1 cellular context compared by ENCODE assay signal in the genomic region with DNA sequence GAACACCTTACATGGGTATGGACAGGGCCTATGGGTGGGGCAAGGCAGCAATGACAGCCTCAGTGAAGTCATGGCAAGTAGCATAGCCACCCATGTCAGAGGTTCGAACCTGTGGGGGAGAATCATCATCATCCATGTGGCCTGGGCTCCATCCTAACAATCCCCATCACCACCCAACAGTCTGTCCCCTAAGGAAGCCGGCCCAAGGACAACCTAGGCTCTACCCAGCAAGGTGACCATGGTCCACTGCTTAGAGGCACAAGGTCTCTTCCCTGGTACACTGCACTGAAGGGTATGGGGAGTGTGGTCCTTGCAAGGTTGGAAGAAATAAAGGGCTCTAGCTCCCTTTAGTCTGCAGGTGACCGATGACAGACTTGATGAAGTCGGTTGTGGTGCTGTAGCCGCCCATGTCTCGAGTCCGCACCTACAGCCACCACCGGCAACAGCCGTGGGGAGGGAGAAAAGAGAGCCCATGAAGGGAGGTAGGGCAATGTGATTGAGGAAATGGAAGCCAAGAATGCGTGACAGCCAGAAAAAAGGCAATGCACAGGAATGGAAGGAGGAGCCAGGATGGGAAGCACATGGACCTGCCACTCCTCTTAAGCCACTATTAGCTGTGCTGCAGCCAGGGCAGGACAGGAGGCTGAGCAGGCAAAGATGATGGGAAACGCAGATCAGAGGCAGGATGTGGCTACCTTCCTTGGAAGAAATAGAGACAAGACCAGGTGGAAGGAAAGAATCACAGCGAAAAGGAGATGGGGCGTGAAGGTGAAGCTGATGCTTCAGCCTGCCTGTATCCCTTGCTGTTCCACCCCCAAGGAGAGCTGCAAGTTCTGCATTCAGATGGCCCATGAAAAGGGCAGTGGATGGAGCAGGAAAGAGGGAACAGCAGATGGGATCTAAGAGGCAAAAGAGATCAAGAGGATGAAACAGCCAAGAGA.
TF ChIP-seq lines count a peak whose summit lies in the region.

No MANE protein-coding gene starts in this region.

TF ChIP-seq in HepG2, 621 proteins besides CTCF, POLR2A, EP300 and RAD21 (continued from another document and continues in another):
- TF ChIP-seq, protein P1, sequence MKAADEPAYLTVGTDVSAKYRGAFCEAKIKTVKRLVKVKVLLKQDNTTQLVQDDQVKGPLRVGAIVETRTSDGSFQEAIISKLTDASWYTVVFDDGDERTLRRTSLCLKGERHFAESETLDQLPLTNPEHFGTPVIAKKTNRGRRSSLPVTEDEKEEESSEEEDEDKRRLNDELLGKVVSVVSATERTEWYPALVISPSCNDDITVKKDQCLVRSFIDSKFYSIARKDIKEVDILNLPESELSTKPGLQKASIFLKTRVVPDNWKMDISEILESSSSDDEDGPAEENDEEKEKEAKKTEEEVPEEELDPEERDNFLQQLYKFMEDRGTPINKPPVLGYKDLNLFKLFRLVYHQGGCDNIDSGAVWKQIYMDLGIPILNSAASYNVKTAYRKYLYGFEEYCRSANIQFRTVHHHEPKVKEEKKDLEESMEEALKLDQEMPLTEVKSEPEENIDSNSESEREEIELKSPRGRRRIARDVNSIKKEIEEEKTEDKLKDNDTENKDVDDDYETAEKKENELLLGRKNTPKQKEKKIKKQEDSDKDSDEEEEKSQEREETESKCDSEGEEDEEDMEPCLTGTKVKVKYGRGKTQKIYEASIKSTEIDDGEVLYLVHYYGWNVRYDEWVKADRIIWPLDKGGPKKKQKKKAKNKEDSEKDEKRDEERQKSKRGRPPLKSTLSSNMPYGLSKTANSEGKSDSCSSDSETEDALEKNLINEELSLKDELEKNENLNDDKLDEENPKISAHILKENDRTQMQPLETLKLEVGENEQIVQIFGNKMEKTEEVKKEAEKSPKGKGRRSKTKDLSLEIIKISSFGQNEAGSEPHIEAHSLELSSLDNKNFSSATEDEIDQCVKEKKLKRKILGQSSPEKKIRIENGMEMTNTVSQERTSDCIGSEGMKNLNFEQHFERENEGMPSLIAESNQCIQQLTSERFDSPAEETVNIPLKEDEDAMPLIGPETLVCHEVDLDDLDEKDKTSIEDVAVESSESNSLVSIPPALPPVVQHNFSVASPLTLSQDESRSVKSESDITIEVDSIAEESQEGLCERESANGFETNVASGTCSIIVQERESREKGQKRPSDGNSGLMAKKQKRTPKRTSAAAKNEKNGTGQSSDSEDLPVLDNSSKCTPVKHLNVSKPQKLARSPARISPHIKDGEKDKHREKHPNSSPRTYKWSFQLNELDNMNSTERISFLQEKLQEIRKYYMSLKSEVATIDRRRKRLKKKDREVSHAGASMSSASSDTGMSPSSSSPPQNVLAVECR (CRISPR knock-in tag; IDR thresholded peaks at IDR 0.05; ENCODE audit: borderline replicate concordance) = 0 out of 2 replicates have a peak, but pooled peaks have one; percentile 19
- TF ChIP-seq FOXC1 (CRISPR knock-in tag; IDR thresholded peaks at IDR 0.05; ENCODE audit: borderline replicate concordance) (0 out of 2 replicates have a peak, but pooled peaks have one; percentile 42), SALL1 (CRISPR knock-in tag; IDR thresholded peaks at IDR 0.05) (peak; percentile 38; the same call in 1 of the 2 replicates), SRY (CRISPR knock-in tag; IDR thresholded peaks at IDR 0.05) (0 out of 2 replicates have a peak, but pooled peaks have one; percentile 49), ZNF589 (CRISPR knock-in tag; conservative IDR thresholded peaks at IDR 0.05) (0 out of 2 replicates have a peak, but pooled peaks have one; percentile 47), CAMTA2 (CRISPR knock-in tag; IDR thresholded peaks at IDR 0.05; ENCODE audit: borderline replicate concordance) (0 out of 2 replicates have a peak, but pooled peaks have one; percentile 3), SRSF1 (optimal IDR thresholded peaks at IDR 0.05; ENCODE audit: low read depth, low read length) (no peak), ZNF282 (IDR thresholded peaks at IDR 0.05; ENCODE audit: partially characterized antibody) (no peak), ZNF101 (CRISPR knock-in tag; IDR thresholded peaks at IDR 0.05; ENCODE audit: borderline replicate concordance, low read depth) (0 out of 2 replicates have a peak, but pooled peaks have one; percentile 34), ZNF746 (CRISPR knock-in tag; IDR thresholded peaks at IDR 0.05) (0 out of 2 replicates have a peak, but pooled peaks have one; percentile 23), POLR2AphosphoS2 (IDR thresholded peaks at IDR 0.05; ENCODE audit: low read depth, low read length) (peak; percentile 98; the same call in 1 of the 2 replicates), ZNF605 (CRISPR knock-in tag; IDR thresholded peaks at IDR 0.05) (0 out of 2 replicates have a peak, but pooled peaks have one; percentile 42), AGO1 (IDR thresholded peaks at IDR 0.05; ENCODE audit: low read depth, low read length, poor library complexity, severe bottlenecking) (peak; percentile 85), TCF7 (IDR thresholded peaks at IDR 0.05; ENCODE audit: low read depth) (no peak), FIP1L1 (IDR thresholded peaks at IDR 0.05; ENCODE audit: borderline replicate concordance, insufficient read depth, low read depth, low read length) (peak; percentile 77; the same call in 1 of the 2 replicates), POLR2G (IDR thresholded peaks at IDR 0.05; ENCODE audit: low read depth, low read length) (peak; percentile 88), ZNF333 (CRISPR knock-in tag; IDR thresholded peaks at IDR 0.05; ENCODE audit: borderline replicate concordance) (no peak), HNRNPH1 (optimal IDR thresholded peaks at IDR 0.05; ENCODE audit: low read depth, low read length) (peak; percentile 38), NRL (CRISPR knock-in tag; IDR thresholded peaks at IDR 0.05; ENCODE audit: borderline replicate concordance) (peak; percentile 61; the same call in 1 of the 2 replicates), BRCA1 (CRISPR knock-in tag; IDR thresholded peaks at IDR 0.05) (no peak), RBM39 (IDR thresholded peaks at IDR 0.05; ENCODE audit: low read depth, low read length, poor library complexity, severe bottlenecking) (peak; percentile 55), ZBTB7A (CRISPR knock-in tag; IDR thresholded peaks at IDR 0.05) (0 out of 2 replicates have a peak, but pooled peaks have one; percentile 8), NR2F2 (IDR thresholded peaks at IDR 0.05; ENCODE audit: borderline replicate concordance, low read depth) (no peak), ZNF235 (CRISPR knock-in tag; IDR thresholded peaks at IDR 0.05; ENCODE audit: borderline replicate concordance) (no peak), AGO2 (optimal IDR thresholded peaks at IDR 0.05; ENCODE audit: low read depth, low read length) (peak; percentile 96), GZF1 (CRISPR knock-in tag; IDR thresholded peaks at IDR 0.05) (no peak), HNRNPL (IDR thresholded peaks at IDR 0.05; ENCODE audit: low read depth, low read length) (no peak), ZNF143 (CRISPR knock-in tag; IDR thresholded peaks at IDR 0.05) (peak; percentile 4), IRF2 (CRISPR knock-in tag; IDR thresholded peaks at IDR 0.05) (no peak), SAFB2 (CRISPR knock-in tag; IDR thresholded peaks at IDR 0.05; ENCODE audit: borderline replicate concordance, low read depth) (peak; percentile 43; the same call in 1 of the 2 replicates), NFIB (CRISPR knock-in tag; IDR thresholded peaks at IDR 0.05; ENCODE audit: borderline replicate concordance) (0 out of 2 replicates have a peak, but pooled peaks have one; percentile 86), NCOA5 (CRISPR knock-in tag; IDR thresholded peaks at IDR 0.05) (peak; percentile 59; the same call in 1 of the 2 replicates), ZFP36 (IDR thresholded peaks at IDR 0.05; ENCODE audit: borderline replicate concordance, low read depth, low read length, partially characterized antibody) (no peak), ZNF841 (CRISPR knock-in tag; IDR thresholded peaks at IDR 0.05; ENCODE audit: borderline replicate concordance) (0 out of 2 replicates have a peak, but pooled peaks have one; percentile 69), BORCS8-MEF2B (CRISPR knock-in tag; IDR thresholded peaks at IDR 0.05) (peak; percentile 30; the same call in 1 of the 2 replicates), ZNF121 (CRISPR knock-in tag; IDR thresholded peaks at IDR 0.05) (no peak)
- TF ChIP-seq, protein P2, sequence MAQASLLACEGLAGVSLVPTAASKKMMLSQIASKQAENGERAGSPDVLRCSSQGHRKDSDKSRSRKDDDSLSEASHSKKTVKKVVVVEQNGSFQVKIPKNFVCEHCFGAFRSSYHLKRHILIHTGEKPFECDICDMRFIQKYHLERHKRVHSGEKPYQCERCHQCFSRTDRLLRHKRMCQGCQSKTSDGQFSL (CRISPR knock-in tag; IDR thresholded peaks at IDR 0.05) = peak; percentile 71; the same call in 1 of the 2 replicates
- TF ChIP-seq, protein P3, sequence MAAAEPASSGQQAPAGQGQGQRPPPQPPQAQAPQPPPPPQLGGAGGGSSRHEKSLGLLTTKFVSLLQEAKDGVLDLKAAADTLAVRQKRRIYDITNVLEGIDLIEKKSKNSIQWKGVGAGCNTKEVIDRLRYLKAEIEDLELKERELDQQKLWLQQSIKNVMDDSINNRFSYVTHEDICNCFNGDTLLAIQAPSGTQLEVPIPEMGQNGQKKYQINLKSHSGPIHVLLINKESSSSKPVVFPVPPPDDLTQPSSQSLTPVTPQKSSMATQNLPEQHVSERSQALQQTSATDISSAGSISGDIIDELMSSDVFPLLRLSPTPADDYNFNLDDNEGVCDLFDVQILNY (CRISPR knock-in tag; conservative IDR thresholded peaks at IDR 0.05) = no peak
- TF ChIP-seq, protein P4, sequence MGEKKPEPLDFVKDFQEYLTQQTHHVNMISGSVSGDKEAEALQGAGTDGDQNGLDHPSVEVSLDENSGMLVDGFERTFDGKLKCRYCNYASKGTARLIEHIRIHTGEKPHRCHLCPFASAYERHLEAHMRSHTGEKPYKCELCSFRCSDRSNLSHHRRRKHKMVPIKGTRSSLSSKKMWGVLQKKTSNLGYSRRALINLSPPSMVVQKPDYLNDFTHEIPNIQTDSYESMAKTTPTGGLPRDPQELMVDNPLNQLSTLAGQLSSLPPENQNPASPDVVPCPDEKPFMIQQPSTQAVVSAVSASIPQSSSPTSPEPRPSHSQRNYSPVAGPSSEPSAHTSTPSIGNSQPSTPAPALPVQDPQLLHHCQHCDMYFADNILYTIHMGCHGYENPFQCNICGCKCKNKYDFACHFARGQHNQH (CRISPR knock-in tag; IDR thresholded peaks at IDR 0.05) = 0 out of 2 replicates have a peak, but pooled peaks have one; percentile 21
- TF ChIP-seq, protein P5, sequence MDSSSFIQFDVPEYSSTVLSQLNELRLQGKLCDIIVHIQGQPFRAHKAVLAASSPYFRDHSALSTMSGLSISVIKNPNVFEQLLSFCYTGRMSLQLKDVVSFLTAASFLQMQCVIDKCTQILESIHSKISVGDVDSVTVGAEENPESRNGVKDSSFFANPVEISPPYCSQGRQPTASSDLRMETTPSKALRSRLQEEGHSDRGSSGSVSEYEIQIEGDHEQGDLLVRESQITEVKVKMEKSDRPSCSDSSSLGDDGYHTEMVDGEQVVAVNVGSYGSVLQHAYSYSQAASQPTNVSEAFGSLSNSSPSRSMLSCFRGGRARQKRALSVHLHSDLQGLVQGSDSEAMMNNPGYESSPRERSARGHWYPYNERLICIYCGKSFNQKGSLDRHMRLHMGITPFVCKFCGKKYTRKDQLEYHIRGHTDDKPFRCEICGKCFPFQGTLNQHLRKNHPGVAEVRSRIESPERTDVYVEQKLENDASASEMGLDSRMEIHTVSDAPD (CRISPR knock-in tag; IDR thresholded peaks at IDR 0.05) = no peak
- TF ChIP-seq, protein P6, sequence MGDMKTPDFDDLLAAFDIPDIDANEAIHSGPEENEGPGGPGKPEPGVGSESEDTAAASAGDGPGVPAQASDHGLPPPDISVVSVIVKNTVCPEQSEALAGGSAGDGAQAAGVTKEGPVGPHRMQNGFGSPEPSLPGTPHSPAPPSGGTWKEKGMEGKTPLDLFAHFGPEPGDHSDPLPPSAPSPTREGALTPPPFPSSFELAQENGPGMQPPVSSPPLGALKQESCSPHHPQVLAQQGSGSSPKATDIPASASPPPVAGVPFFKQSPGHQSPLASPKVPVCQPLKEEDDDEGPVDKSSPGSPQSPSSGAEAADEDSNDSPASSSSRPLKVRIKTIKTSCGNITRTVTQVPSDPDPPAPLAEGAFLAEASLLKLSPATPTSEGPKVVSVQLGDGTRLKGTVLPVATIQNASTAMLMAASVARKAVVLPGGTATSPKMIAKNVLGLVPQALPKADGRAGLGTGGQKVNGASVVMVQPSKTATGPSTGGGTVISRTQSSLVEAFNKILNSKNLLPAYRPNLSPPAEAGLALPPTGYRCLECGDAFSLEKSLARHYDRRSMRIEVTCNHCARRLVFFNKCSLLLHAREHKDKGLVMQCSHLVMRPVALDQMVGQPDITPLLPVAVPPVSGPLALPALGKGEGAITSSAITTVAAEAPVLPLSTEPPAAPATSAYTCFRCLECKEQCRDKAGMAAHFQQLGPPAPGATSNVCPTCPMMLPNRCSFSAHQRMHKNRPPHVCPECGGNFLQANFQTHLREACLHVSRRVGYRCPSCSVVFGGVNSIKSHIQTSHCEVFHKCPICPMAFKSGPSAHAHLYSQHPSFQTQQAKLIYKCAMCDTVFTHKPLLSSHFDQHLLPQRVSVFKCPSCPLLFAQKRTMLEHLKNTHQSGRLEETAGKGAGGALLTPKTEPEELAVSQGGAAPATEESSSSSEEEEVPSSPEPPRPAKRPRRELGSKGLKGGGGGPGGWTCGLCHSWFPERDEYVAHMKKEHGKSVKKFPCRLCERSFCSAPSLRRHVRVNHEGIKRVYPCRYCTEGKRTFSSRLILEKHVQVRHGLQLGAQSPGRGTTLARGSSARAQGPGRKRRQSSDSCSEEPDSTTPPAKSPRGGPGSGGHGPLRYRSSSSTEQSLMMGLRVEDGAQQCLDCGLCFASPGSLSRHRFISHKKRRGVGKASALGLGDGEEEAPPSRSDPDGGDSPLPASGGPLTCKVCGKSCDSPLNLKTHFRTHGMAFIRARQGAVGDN (CRISPR knock-in tag; IDR thresholded peaks at IDR 0.05) = peak; percentile 45
- TF ChIP-seq, protein P7, sequence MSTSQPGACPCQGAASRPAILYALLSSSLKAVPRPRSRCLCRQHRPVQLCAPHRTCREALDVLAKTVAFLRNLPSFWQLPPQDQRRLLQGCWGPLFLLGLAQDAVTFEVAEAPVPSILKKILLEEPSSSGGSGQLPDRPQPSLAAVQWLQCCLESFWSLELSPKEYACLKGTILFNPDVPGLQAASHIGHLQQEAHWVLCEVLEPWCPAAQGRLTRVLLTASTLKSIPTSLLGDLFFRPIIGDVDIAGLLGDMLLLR (CRISPR knock-in tag; IDR thresholded peaks at IDR 0.05) = peak; percentile 50; the same call in 1 of the 2 replicates
